ENCODE assay signal across 27 cellular contexts in the genomic region with DNA sequence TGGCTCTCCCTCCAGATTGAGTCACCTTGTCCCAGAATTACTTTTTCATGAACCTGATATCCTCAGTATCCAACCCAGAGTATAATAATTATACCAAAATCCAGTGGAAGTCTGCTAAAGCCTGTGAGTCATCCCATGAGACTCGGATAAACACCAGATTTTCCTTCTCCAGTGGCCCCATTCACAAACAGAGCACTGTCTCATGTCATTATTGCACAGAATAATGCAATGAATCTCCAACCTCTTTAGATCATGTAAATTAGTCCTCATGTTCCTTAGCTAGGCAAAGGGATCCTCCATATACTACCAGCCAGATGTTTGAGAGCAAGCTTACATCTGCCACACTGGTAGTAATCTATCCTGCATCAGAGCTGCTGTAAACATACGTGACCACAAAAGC.
DNase-seq lines count a peak whose midpoint lies in the region; ATAC-seq and TF ChIP-seq lines count a peak whose summit lies in the region.
"Had no signal": no experiment of that assay in that cellular context is flagged by ENCODE, and none has a peak within 500 bp of the region (broad histone marks: within the 10 kb centered on the region; RNA-seq: fewer than 3 reads in every experiment).

No MANE protein-coding gene starts in this region.

- no peaks in the 10 kb centered on the region for H3K4me1 ChIP-seq in fibroblast of lung (ENCODE audit: control insufficient read depth, extremely low read depth, insufficient read depth, low read length)
- no peaks in the 10 kb centered on the region for H3K4me1 ChIP-seq in upper lobe of left lung
- H3K4me1 ChIP-seq: foreskin keratinocyte, right lobe of liver had no signal

- CTCF ChIA-PET in AG04450 (lab: Charles Lee), result no interaction called here

- peak; percentile 38 for DNase-seq in AG04450 (ENCODE audit: low read depth, low spot score)
- DNase-seq in Daoy (ENCODE audit: low read depth), result peak; percentile 66
- DNase-seq in MG63, result peak; percentile 44
- peak; percentile 16 to 49 for DNase-seq in fibroblast of lung (ENCODE audit: low read depth in 2 of 2)
- no peak for DNase-seq in upper lobe of left lung
- DNase-seq in occipital lobe (lab: John Stamatoyannopoulos, UW), result no peak
- DNase-seq in NAMALWA (ENCODE audit: low spot score), result no peak
- DNase-seq: activated CD4-positive, alpha-beta T cell treated with anti-CD3 and anti-CD28 coated beads for 36 hours; activated effector memory CD4-positive, alpha-beta T cell treated with Interleukin-2 at 50 U/mL for 16 hours; activated naive CD8-positive, alpha-beta T cell treated with anti-CD3 and anti-CD28 coated beads, Interleukin-2, amount 50 U/mL, for 24 hours; activated T-cell treated with anti-CD3 and anti-CD28 coated beads for 4 hours; body of pancreas; Calu3; foreskin keratinocyte; H7; KBM-7; NCI-H1436; NCI-H510A; posterior cingulate gyrus; right lobe of liver; stimulated activated CD4-positive, alpha-beta T cell treated with anti-CD3 and anti-CD28 coated beads, Interleukin-12 subunit alpha, Interleukin-12 subunit beta, amount 100 ng/mL, for 4 hours; stimulated activated CD4-positive, alpha-beta T cell treated with anti-CD3 and anti-CD28 coated beads, Interleukin-4, amount 100 ng/mL, for 24 hours; T-helper 17 cell; trophoblast cell had no signal

- TF ChIP-seq CTCF in AG04450 (IDR thresholded peaks at IDR 0.05; ENCODE audit: low read depth, low read length), result no peak
- TF ChIP-seq CTCF in fibroblast of lung (conservative IDR thresholded peaks at IDR 0.05 in 1 of 2, IDR thresholded peaks at IDR 0.05 in 1 of 2; ENCODE audit: low read depth in 1 of 2, low read length in 2 of 2), result no peak
- no peak for TF ChIP-seq CTCF in upper lobe of left lung (IDR thresholded peaks at IDR 0.05)

- H3K27ac ChIP-seq in AG04450 (ENCODE audit: low read depth, low read length) (no peak overlapping the region), fibroblast of lung (ENCODE audit: insufficient read depth, low read length) (no peak overlapping the region), upper lobe of left lung (no peak overlapping the region)
- H3K27ac ChIP-seq: body of pancreas, foreskin keratinocyte, right lobe of liver had no signal

- ATAC-seq in GM19328 (IDR thresholded peaks at IDR 0.05; ENCODE audit: unreplicated experiment) (no peak), upper lobe of left lung (ENCODE audit: low FRiP score in 2 of 2) (no peak)
- ATAC-seq: activated CD4-positive, alpha-beta T cell treated with anti-CD3 and anti-CD28 coated beads for 36 hours; activated naive CD8-positive, alpha-beta T cell treated with anti-CD3 and anti-CD28 coated beads, Interleukin-2, amount 50 U/mL, for 24 hours; foreskin keratinocyte; SK-N-SH treated with all-trans-retinoic acid at 6 μM for 48 hours; stimulated activated effector memory CD8-positive, alpha-beta T cell treated with anti-CD3 and anti-CD28 coated beads, Interleukin-12 subunit alpha, Interleukin-12 subunit beta, amount 100 ng/mL, for 72 hours; T-helper 17 cell had no signal

- no peak overlapping the region for H3K9ac ChIP-seq in fibroblast of lung (ENCODE audit: insufficient read depth, low read length)

- no peak overlapping the region for H2AFZ ChIP-seq in fibroblast of lung (ENCODE audit: low read length)

- H3K4me2 ChIP-seq in fibroblast of lung (ENCODE audit: extremely low read depth, insufficient read depth, low read length), result no peak overlapping the region

- no peak for TF ChIP-seq EP300 in upper lobe of left lung (IDR thresholded peaks at IDR 0.05)

- no peak overlapping the region for H3K4me3 ChIP-seq in AG04450 (ENCODE audit: low read depth, low read length)
- H3K4me3 ChIP-seq in MG63, result no peak overlapping the region
- no peak overlapping the region for H3K4me3 ChIP-seq in fibroblast of lung (replicated peaks in 1 of 4; ENCODE audit: control extremely low read depth in 1 of 4, insufficient read depth in 1 of 4, low read depth in 3 of 4, low read length in 4 of 4)
- H3K4me3 ChIP-seq in upper lobe of left lung, result no peak overlapping the region
- H3K4me3 ChIP-seq: body of pancreas, right lobe of liver had no signal

- TF ChIP-seq POLR2A in upper lobe of left lung (IDR thresholded peaks at IDR 0.05), result no peak

- no peaks in the 10 kb centered on the region for H4K20me1 ChIP-seq in fibroblast of lung (ENCODE audit: control insufficient read depth, extremely low read depth, insufficient read depth, low read length)

- H3K36me3 ChIP-seq in MG63, result no peaks in the 10 kb centered on the region
- no peaks in the 10 kb centered on the region for H3K36me3 ChIP-seq in fibroblast of lung (ENCODE audit: control insufficient read depth, insufficient read depth, low read length)
- no peaks in the 10 kb centered on the region for H3K36me3 ChIP-seq in upper lobe of left lung
- H3K36me3 ChIP-seq: right lobe of liver had no signal

- H3K79me2 ChIP-seq in fibroblast of lung (ENCODE audit: control insufficient read depth, insufficient read depth, low read length), result no peaks in the 10 kb centered on the region

- H3K27me3 ChIP-seq in AG04450 (ENCODE audit: control insufficient read depth, insufficient read depth, low read length) (no peaks in the 10 kb centered on the region), MG63 (no peaks in the 10 kb centered on the region), fibroblast of lung (ENCODE audit: control insufficient read depth, insufficient read depth, low read length) (no peaks in the 10 kb centered on the region), upper lobe of left lung (no peaks in the 10 kb centered on the region)
- H3K27me3 ChIP-seq: body of pancreas, foreskin keratinocyte, right lobe of liver had no signal

- H3K9me3 ChIP-seq in AG04450 (ENCODE audit: control insufficient read depth, insufficient read depth, low read length), result no peaks in the 10 kb centered on the region
- H3K9me3 ChIP-seq in MG63, result no peaks in the 10 kb centered on the region
- H3K9me3 ChIP-seq in fibroblast of lung (ENCODE audit: control insufficient read depth, insufficient read depth, low read depth, low read length), result no peaks in the 10 kb centered on the region
- no peaks in the 10 kb centered on the region for H3K9me3 ChIP-seq in upper lobe of left lung
- H3K9me3 ChIP-seq: body of pancreas, right lobe of liver had no signal

- POLR2A ChIA-PET in AG04450 (lab: Yijun Ruan, JAX), result interaction anchor here (0.6 to 1.0 kb wide), 3 partner anchors 89 to 167 kb away, joined by 3 to 4 read pairs (median 4); a partner anchor contains a TSS

- WGBS in upper lobe of left lung, 2 donors, result 85 to 86% methylated on average over 2 of the region's 2 CpGs

Comparison
In these comparisons a context has a peak if more than half of its experiments do, and no peak if none do; other contexts are left out.
1. DNase-seq: peak in AG04450 (single experiment), Daoy (single experiment), MG63 (single experiment) and fibroblast of lung (2 of 2); none in upper lobe of left lung (0 of 2), occipital lobe (single experiment) and NAMALWA (single experiment).